ENCODE assay signal across 4 cellular contexts in genomic region chrX:1349606-1350005, GRCh38. TPM values are rescaled to one million over a fixed set of nuclear protein-coding genes. Genes with fewer than 3 reads are reported as not detected.
"Had no signal": no experiment of that assay in that cellular context is flagged by ENCODE, and none has a peak within 500 bp of the region (broad histone marks: within the 10 kb centered on the region; RNA-seq: fewer than 3 reads in every experiment).

No MANE protein-coding gene starts in this region.

RNA-seq across cellular contexts. Expression of gene IL3RA, which starts 13.0 kb away (rescaled TPM):
- total RNA-seq: endodermal cell, epithelial cell of proximal tubule, fibroblast of villous mesenchyme, foreskin keratinocyte had no signal
- polyA plus RNA-seq: foreskin keratinocyte had no signal
